In the genomic region with DNA sequence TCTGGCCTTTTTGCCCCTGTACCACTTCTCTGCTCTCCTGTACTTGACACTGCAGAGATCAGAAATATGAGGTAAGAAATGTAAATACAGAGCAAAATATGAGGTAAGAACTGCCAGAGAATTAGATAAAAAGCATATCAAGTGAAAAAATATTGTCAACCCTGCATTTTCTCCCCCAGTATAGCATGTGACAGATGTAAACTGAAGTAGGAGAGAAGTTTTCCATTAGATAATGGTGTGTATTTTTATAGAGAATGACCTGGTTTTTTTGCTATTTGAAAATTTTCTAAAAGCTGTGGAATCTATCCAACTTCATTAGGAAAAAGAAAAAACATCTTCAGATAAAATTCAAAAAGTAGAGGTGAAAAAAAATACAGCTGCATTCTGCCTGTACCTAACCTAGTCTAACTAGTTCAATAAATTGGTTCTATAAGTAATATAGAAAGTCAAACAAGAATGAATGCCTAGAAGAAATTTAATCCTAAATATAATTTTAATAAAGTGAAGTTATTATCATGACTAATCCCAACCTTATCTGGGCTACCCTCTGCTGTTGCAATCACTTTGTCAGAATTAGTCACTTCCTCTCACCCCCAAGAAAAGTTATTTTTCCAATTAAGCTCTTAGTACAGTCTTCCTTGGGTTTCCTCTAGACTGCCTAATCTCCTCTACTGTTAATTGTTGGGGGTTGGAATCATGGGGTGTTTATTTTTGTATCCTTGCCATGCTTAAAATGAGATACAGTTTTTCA, we compare ENCODE assay signal across 13 cellular contexts.
DNase-seq lines count a peak whose midpoint lies in the region; ATAC-seq, FAIRE-seq and TF ChIP-seq lines count a peak whose summit lies in the region.
"Had no signal": no experiment of that assay in that cellular context is flagged by ENCODE, and none has a peak within 500 bp of the region (broad histone marks: within the 10 kb centered on the region; RNA-seq: fewer than 3 reads in every experiment).

No MANE protein-coding gene starts in this region.

- ATAC-seq in left cardiac atrium (peak; percentile 55 to 99), mucosa of descending colon (no peak)
- no peak for ATAC-seq in activated CD4-positive, CD25-positive, alpha-beta regulatory T cell treated with anti-CD3 and anti-CD28 coated beads, Interleukin-2, amount 50 U/mL, for 24 hours

- POLR2A ChIA-PET in AG04450 (lab: Yijun Ruan, JAX): no interaction called here

- no peak for FAIRE-seq in GM12892 (lab: Jason Lieb, UNC)

- DNase-seq in AG04450 (ENCODE audit: low read depth, low spot score): peak; percentile 27
- peak; percentile 51 for DNase-seq in KBM-7
- peak in 2 of 7 donors; percentile 6 to 22 for DNase-seq in adrenal gland
- DNase-seq in left cardiac atrium: no peak
- DNase-seq in mesenteric fat pad (ENCODE audit: low spot score): no peak
- DNase-seq in GM12892 (ENCODE audit: insufficient read length): no peak
- no peak for DNase-seq in mucosa of descending colon
- DNase-seq: activated CD4-positive, CD25-positive, alpha-beta regulatory T cell treated with anti-CD3 and anti-CD28 coated beads, Interleukin-2, amount 50 U/mL, for 72 hours; activated naive CD8-positive, alpha-beta T cell treated with anti-CD3 and anti-CD28 coated beads, Interleukin-2, amount 10 ng/mL, durations not matched to agents 7 days and 5 days; COR-L47; NCI-H526 treated with DMSO at 0.1 percent for 48 hours had no signal

- TF ChIP-seq POLR2A in adrenal gland (IDR thresholded peaks at IDR 0.05): no peak
- TF ChIP-seq POLR2A in GM12892 (IDR thresholded peaks at IDR 0.05; ENCODE audit: low read depth, low read length): no peak

- H3K4me1 ChIP-seq in adrenal gland (replicated peaks in 1 of 2) (peaks cover 16% of the 10 kb centered on the region in 2 donors), mucosa of descending colon (ENCODE audit: low read depth) (no peaks in the 10 kb centered on the region)

- intact Hi-C loops in adrenal gland (cut with DNase I): no loop called here
- intact Hi-C loops in left cardiac atrium (cut with DNase I): no loop called here
- intact Hi-C loops in mucosa of descending colon (cut with DNase I, micrococcal nuclease): no loop called here

- H3K27ac ChIP-seq in AG04450 (ENCODE audit: low read depth, low read length) (no peak overlapping the region), adrenal gland (peak overlapping the region in 4 of 5 donors; percentile 39 to 59 (median 43))

- no peak for TF ChIP-seq CTCF in AG04450 (IDR thresholded peaks at IDR 0.05; ENCODE audit: low read depth, low read length)
- no peak for TF ChIP-seq CTCF in adrenal gland (IDR thresholded peaks at IDR 0.05)
- TF ChIP-seq CTCF in mucosa of descending colon (IDR thresholded peaks at IDR 0.05): no peak

- H3K4me3 ChIP-seq in AG04450 (ENCODE audit: low read depth, low read length): no peak overlapping the region
- H3K4me3 ChIP-seq in adrenal gland: no peak overlapping the region
- no peak overlapping the region for H3K4me3 ChIP-seq in mucosa of descending colon
- H3K4me3 ChIP-seq: skin epidermis had no signal

- in situ Hi-C loops in KBM-7 (cut with MboI; ENCODE audit: low pct_unique_long_range_greater_than_20kb, low sequenced_read_pairs): no loop called here

- H3K36me3 ChIP-seq in adrenal gland (replicated peaks in 1 of 2) (no peaks in the 10 kb centered on the region), mucosa of descending colon (ENCODE audit: low read depth) (no peaks in the 10 kb centered on the region)

- H3K27me3 ChIP-seq in AG04450 (ENCODE audit: control insufficient read depth, insufficient read depth, low read length) (no peaks in the 10 kb centered on the region), adrenal gland (no peaks in the 10 kb centered on the region)

- H3K9me3 ChIP-seq in AG04450 (ENCODE audit: control insufficient read depth, insufficient read depth, low read length): no peaks in the 10 kb centered on the region
- no peaks in the 10 kb centered on the region for H3K9me3 ChIP-seq in adrenal gland (replicated peaks in 1 of 3)
- H3K9me3 ChIP-seq in mucosa of descending colon: no peaks in the 10 kb centered on the region

- CTCF ChIA-PET in AG04450 (lab: Charles Lee): interaction anchor here (0.7 to 2.4 kb wide), 7 partner anchors 17 to 247 kb away, joined by 3 to 9 read pairs (median 3); no protein-coding TSS in a partner anchor

Comparison
In these comparisons a context has a peak if more than half of its experiments do, and no peak if none do; other contexts are left out.
1. DNase-seq: peak in AG04450 (single experiment) and KBM-7 (single experiment); none in left cardiac atrium (single experiment), mesenteric fat pad (single experiment), GM12892 (single experiment) and mucosa of descending colon (0 of 3).
2. ATAC-seq: peak in left cardiac atrium (2 of 2); none in activated CD4-positive, CD25-positive, alpha-beta regulatory T cell treated with anti-CD3 and anti-CD28 coated beads, Interleukin-2, amount 50 U/mL, for 24 hours (0 of 2) and mucosa of descending colon (single experiment).